In genomic region chr4:182339246-182339645, GRCh38 we compare ENCODE assay signal across 18 cellular contexts.
DNase-seq lines count a peak whose midpoint lies in the region; ATAC-seq, FAIRE-seq and TF ChIP-seq lines count a peak whose summit lies in the region.
"Had no signal": no experiment of that assay in that cellular context is flagged by ENCODE, and none has a peak within 500 bp of the region (broad histone marks: within the 10 kb centered on the region; RNA-seq: fewer than 3 reads in every experiment).

No MANE protein-coding gene starts in this region.

- no peak for FAIRE-seq in small intestine (lab: Jason Lieb, UNC)
- FAIRE-seq: colon, frontal cortex had no signal

- H3K4me1 Mint-ChIP-seq in activated T-helper 17 cell treated with anti-CD3 and anti-CD28 coated beads, Interleukin-2, amount 50 U/mL, for 72 hours, result no peaks in the 10 kb centered on the region
- H3K4me1 Mint-ChIP-seq: activated naive CD4-positive, alpha-beta T cell treated with anti-CD3 and anti-CD28 coated beads, Interleukin-2, amount 10 ng/mL, durations not matched to agents 7 days and 5 days had no signal

- POLR2A ChIA-PET in A673 (lab: Charles Lee; ENCODE audit: low non-redundant PET), result no interaction called here

- H3K9me3 ChIP-seq in adipocyte (ENCODE audit: control insufficient read depth, low read length) (no peaks in the 10 kb centered on the region), small intestine (ENCODE audit: control insufficient read depth, low read depth) (no peaks in the 10 kb centered on the region), A673 (ENCODE audit: low read depth, low read length, poor library complexity, severe bottlenecking) (no peaks in the 10 kb centered on the region)
- H3K9me3 ChIP-seq: tibial nerve had no signal

- no peaks in the 10 kb centered on the region for H3K9me3 Mint-ChIP-seq in activated T-helper 17 cell treated with anti-CD3 and anti-CD28 coated beads, Interleukin-2, amount 50 U/mL, for 72 hours
- H3K9me3 Mint-ChIP-seq: activated naive CD4-positive, alpha-beta T cell treated with anti-CD3 and anti-CD28 coated beads, Interleukin-2, amount 10 ng/mL, durations not matched to agents 7 days and 5 days had no signal

- no peak overlapping the region for H3K4me3 Mint-ChIP-seq in activated T-helper 17 cell treated with anti-CD3 and anti-CD28 coated beads, Interleukin-2, amount 50 U/mL, for 72 hours
- H3K4me3 Mint-ChIP-seq: activated naive CD4-positive, alpha-beta T cell treated with anti-CD3 and anti-CD28 coated beads, Interleukin-2, amount 10 ng/mL, durations not matched to agents 7 days and 5 days; neural crest cell had no signal

- H3K27ac ChIP-seq in small intestine (ENCODE audit: low read depth in 1 of 2, low read length in 1 of 2) (no peak overlapping the region), A673 (ENCODE audit: low read depth, low read length, poor library complexity, severe bottlenecking) (no peak overlapping the region)
- H3K27ac ChIP-seq: tibial nerve had no signal

- H3K27me3 ChIP-seq in adipocyte (replicated peaks; ENCODE audit: control insufficient read depth, insufficient read depth, low read length), result no peaks in the 10 kb centered on the region
- H3K27me3 ChIP-seq in small intestine (ENCODE audit: control insufficient read depth in 2 of 2, insufficient read depth in 2 of 2, low read length in 2 of 2), result no peaks in the 10 kb centered on the region
- H3K27me3 ChIP-seq in A673 (replicated peaks; ENCODE audit: insufficient read depth, low read depth, low read length, poor library complexity), result no peaks in the 10 kb centered on the region
- H3K27me3 ChIP-seq: tibial nerve had no signal

- CTCF ChIA-PET in A673 (lab: Charles Lee), result no interaction called here

- H3K4me3 ChIP-seq in adipocyte (ENCODE audit: low read length) (no peak overlapping the region), small intestine (ENCODE audit: low read depth in 1 of 2, low read length in 2 of 2) (no peak overlapping the region), A673 (ENCODE audit: low read depth, low read length, poor library complexity, severe bottlenecking) (no peak overlapping the region)
- H3K4me3 ChIP-seq: tibial nerve had no signal

- peaks cover 4% of the 10 kb centered on the region for H3K27me3 Mint-ChIP-seq in activated T-helper 17 cell treated with anti-CD3 and anti-CD28 coated beads, Interleukin-2, amount 50 U/mL, for 72 hours
- H3K27me3 Mint-ChIP-seq: activated naive CD4-positive, alpha-beta T cell treated with anti-CD3 and anti-CD28 coated beads, Interleukin-2, amount 10 ng/mL, durations not matched to agents 7 days and 5 days had no signal

- peaks cover 19% of the 10 kb centered on the region for H3K4me1 ChIP-seq in adipocyte (ENCODE audit: control insufficient read depth, insufficient read depth, low read length)
- H3K4me1 ChIP-seq in small intestine (ENCODE audit: control insufficient read depth in 2 of 2, insufficient read depth in 1 of 2, low read depth in 1 of 2, low read length in 1 of 2), result no peaks in the 10 kb centered on the region
- peaks cover 4% of the 10 kb centered on the region for H3K4me1 ChIP-seq in A673 (ENCODE audit: insufficient read depth, low read length, poor library complexity, severe bottlenecking)
- H3K4me1 ChIP-seq: tibial nerve had no signal

- H3K36me3 Mint-ChIP-seq in activated T-helper 17 cell treated with anti-CD3 and anti-CD28 coated beads, Interleukin-2, amount 50 U/mL, for 72 hours (ENCODE audit: low read depth), result no peaks in the 10 kb centered on the region
- H3K36me3 Mint-ChIP-seq: activated naive CD4-positive, alpha-beta T cell treated with anti-CD3 and anti-CD28 coated beads, Interleukin-2, amount 10 ng/mL, durations not matched to agents 7 days and 5 days had no signal

- no peak overlapping the region for H3K9ac ChIP-seq in adipocyte (ENCODE audit: low read length)

- intact Hi-C loops in A673 (cut with micrococcal nuclease; ENCODE audit: unreplicated experiment), result no loop called here

- no peak overlapping the region for H3K27ac Mint-ChIP-seq in activated T-helper 17 cell treated with anti-CD3 and anti-CD28 coated beads, Interleukin-2, amount 50 U/mL, for 72 hours
- H3K27ac Mint-ChIP-seq: activated naive CD4-positive, alpha-beta T cell treated with anti-CD3 and anti-CD28 coated beads, Interleukin-2, amount 10 ng/mL, durations not matched to agents 7 days and 5 days had no signal

- no peak for ATAC-seq in activated T-helper 17 cell treated with anti-CD3 and anti-CD28 coated beads, Interleukin-2, amount 50 U/mL, for 72 hours (replicated peaks)
- no peak for ATAC-seq in GM21737 (IDR thresholded peaks at IDR 0.05; ENCODE audit: unreplicated experiment)

- 10 to 38% (median 21%) methylated on average over 4 of the region's 4 CpGs for WGBS in small intestine, 3 donors

- peak; percentile 29 for DNase-seq in HCEC 1CT
- DNase-seq in adipocyte (ENCODE audit: low read depth), result peak; percentile 32
- DNase-seq in iPS-NIHi7 (ENCODE audit: extremely low spot score), result peak; percentile 56
- peak; percentile 7 for DNase-seq in small intestine
- no peak for DNase-seq in A673 (ENCODE audit: low spot score)
- DNase-seq: activated CD4-positive, alpha-beta T cell treated with anti-CD3 and anti-CD28 coated beads, Interleukin-2, amount 50 U/mL, for 4 hours; activated naive CD4-positive, alpha-beta T cell treated with anti-CD3 and anti-CD28 coated beads, Interleukin-2, amount 10 ng/mL, durations not matched to agents 7 days and 5 days; activated T-cell treated with anti-CD3 and anti-CD28 coated beads, Interleukin-2, amount 50 U/mL, for 1 hour; DMS79; NCI-H748 treated with DMSO at 0.1 percent for 48 hours; stimulated activated CD4-positive, alpha-beta T cell treated with anti-CD3 and anti-CD28 coated beads, Interleukin-15, amount 100 ng/mL, for 24 hours; stimulated activated naive CD4-positive, alpha-beta T cell had no signal

- no TSS peak for BruUV-seq in A673 (replicated peaks; lab: Mats Ljungman, UMichigan)

- H3K36me3 ChIP-seq in adipocyte (ENCODE audit: control insufficient read depth, insufficient read depth, low read length, severe bottlenecking), result no peaks in the 10 kb centered on the region
- no peaks in the 10 kb centered on the region for H3K36me3 ChIP-seq in small intestine (ENCODE audit: control insufficient read depth in 2 of 2, insufficient read depth in 2 of 2, low read length in 2 of 2)
- no peaks in the 10 kb centered on the region for H3K36me3 ChIP-seq in A673 (ENCODE audit: insufficient read depth, low read length, poor library complexity, severe bottlenecking)
- H3K36me3 ChIP-seq: tibial nerve had no signal

- TF ChIP-seq CTCF in A673 (conservative IDR thresholded peaks at IDR 0.05; ENCODE audit: low read depth, low read length), result no peak
